8 cellular contexts compared by ENCODE assay signal in the genomic region with DNA sequence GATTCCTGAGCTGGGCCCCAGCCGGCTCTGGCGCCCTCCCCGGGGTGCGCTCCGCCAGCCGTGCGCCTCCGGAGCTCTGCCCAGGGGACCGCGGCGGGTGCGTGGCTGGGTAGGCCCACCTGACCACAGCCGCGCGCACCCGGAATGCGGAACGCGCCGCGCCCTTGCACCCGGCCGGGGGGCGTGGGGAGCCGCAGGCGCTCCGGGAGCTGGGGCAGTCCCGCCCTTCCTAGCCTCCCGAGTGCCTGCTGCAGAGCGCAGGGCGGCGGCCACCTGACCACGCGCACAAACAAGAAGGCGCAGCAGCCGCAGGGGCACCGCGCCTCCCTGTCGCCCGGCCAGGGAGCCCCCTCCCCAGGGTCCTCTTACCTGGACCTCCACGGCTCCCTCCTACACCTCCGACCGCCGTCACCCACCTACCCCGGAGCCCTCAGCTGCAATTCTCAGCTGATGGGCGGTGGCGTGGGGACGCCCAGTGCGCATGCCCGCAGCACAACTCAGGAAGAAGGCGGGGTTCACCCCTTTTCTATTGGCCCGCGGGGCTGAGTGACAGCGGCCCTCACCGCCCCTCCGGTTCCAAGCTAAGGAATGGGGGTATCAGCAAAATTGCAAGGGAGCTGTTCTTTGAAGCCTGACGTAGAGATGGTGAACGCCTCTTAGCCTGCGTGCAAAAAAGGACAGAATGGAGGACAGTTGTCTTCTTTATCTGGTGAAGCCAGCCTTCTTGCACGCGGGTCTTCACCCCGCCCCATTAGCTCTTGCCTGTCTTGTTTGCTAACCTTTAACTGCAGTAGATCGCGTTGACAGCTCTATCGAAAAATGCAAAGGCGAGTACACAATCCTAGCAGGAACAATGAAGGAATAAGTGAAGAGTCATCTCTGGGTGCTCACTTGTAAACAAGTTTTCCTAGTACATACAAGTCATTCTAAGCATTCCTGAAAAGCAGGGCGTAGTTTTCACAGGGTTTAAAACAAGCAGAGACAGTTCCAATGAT. TPM values are rescaled to one million over a fixed set of nuclear protein-coding genes. Genes with fewer than 3 reads are reported as not detected.
DNase-seq lines count a peak whose midpoint lies in the region; TF ChIP-seq lines count a peak whose summit lies in the region.

STX7 (minus strand) TSS at position 479 of the 995 bp plus-strand sequence. CDS start 9,586 bp downstream, outside the sequence.

- peak within 1 kb of the TSS; percentile 65 for H3K9ac ChIP-seq in MM.1S (ENCODE audit: low read length)

- H3K27me3 ChIP-seq in HAP-1 (ENCODE audit: low read depth) (peaks cover 3% of the 10 kb centered on the region; the same call in 1 of the 2 replicates), MM.1S (replicated peaks; ENCODE audit: insufficient read depth, low read length) (no peaks in the 10 kb centered on the region), SJSA1 (replicated peaks) (peaks cover 13% of the 10 kb centered on the region; the same call in 1 of the 2 replicates), stomach (no peaks in the 10 kb centered on the region)

- no peaks in the 10 kb centered on the region for H4K20me1 ChIP-seq in MM.1S (ENCODE audit: insufficient read depth, low read length)

- peak; percentile 87 for DNase-seq in GDM1 (lab: John Stamatoyannopoulos, UW)
- peak; percentile 88 to 92 for DNase-seq in HAP-1 (ENCODE audit: low spot score in 2 of 2)
- DNase-seq in MM.1S = peak; percentile 93
- DNase-seq in SJSA1 (ENCODE audit: low read depth in 1 of 2, low spot score in 2 of 2) = peak; percentile 91 to 98
- peak; percentile 62 to 83 (median 64) for DNase-seq in activated naive CD4-positive, alpha-beta T cell (lab: John Stamatoyannopoulos, UW)
- DNase-seq in foreskin fibroblast = peak; percentile 86 to 95
- peak; percentile 83 for DNase-seq in neural crest cell (ENCODE audit: low read depth, low spot score)
- peak; percentile 90 for DNase-seq in stomach

- H3K27me3 Mint-ChIP-seq in neural crest cell (ENCODE audit: low read depth) = peaks cover 30% of the 10 kb centered on the region

- TF ChIP-seq CTCF in MM.1S (IDR thresholded peaks at IDR 0.05; ENCODE audit: low read length) (no peak), foreskin fibroblast (IDR thresholded peaks at IDR 0.05; ENCODE audit: low read depth, low read length) (no peak), neural crest cell (conservative IDR thresholded peaks at IDR 0.05) (no peak), stomach (IDR thresholded peaks at IDR 0.05) (no peak)

- peak within 1 kb of the TSS; percentile 85 for H3K27ac Mint-ChIP-seq in neural crest cell (ENCODE audit: unreplicated experiment)

- H3K4me3 Mint-ChIP-seq in neural crest cell = peak within 1 kb of the TSS; percentile 99

- 0 to 1% (median 1%) methylated on average over 47 to 67 of the region's 67 CpGs for WGBS in stomach, 5 donors

- no peaks in the 10 kb centered on the region for H3K36me3 ChIP-seq in HAP-1 (replicated peaks)
- H3K36me3 ChIP-seq in MM.1S (replicated peaks; ENCODE audit: insufficient read depth, low read length) = no peaks in the 10 kb centered on the region
- H3K36me3 ChIP-seq in SJSA1 = peaks cover 8% of the 10 kb centered on the region
- H3K36me3 ChIP-seq in stomach = peaks cover 0 to 6% (median 5%) of the 10 kb centered on the region in 4 donors

- H3K27ac ChIP-seq in MM.1S (ENCODE audit: low read length) (peak within 1 kb of the TSS; percentile 74), SJSA1 (peak within 1 kb of the TSS; percentile 60), stomach (peak within 1 kb of the TSS; percentile 86 to 95 (median 92))

- peak in 1 of 4 donors; percentile 21 for TF ChIP-seq POLR2A in stomach (IDR thresholded peaks at IDR 0.05)

- TF ChIP-seq EP300 in stomach (IDR thresholded peaks at IDR 0.05) = no peak

- intact Hi-C loops in stomach (cut with DNase I; ENCODE audit: low total_unique reads) = no loop called here

- H3K4me1 Mint-ChIP-seq in neural crest cell = peaks cover 28% of the 10 kb centered on the region

- H3K9me3 Mint-ChIP-seq in neural crest cell = no peaks in the 10 kb centered on the region

- H3F3A ChIP-seq in MM.1S (ENCODE audit: insufficient read depth, low read length) = peaks cover 27% of the 10 kb centered on the region

- H3K79me2 ChIP-seq in MM.1S (ENCODE audit: low read length) = peaks cover 46% of the 10 kb centered on the region

- no peaks in the 10 kb centered on the region for H3K9me2 ChIP-seq in MM.1S (replicated peaks; ENCODE audit: insufficient read depth, low read length)

- H3K4me1 ChIP-seq in HAP-1 (peaks cover 21% of the 10 kb centered on the region), MM.1S (ENCODE audit: low read length) (peaks cover 36% of the 10 kb centered on the region), SJSA1 (replicated peaks) (peaks cover 20% of the 10 kb centered on the region), stomach (peaks cover 15 to 54% (median 35%) of the 10 kb centered on the region in 4 donors)

- in situ Hi-C loops in HAP-1 (cut with MboI; ENCODE audit: low sequenced_read_pairs) = no loop called here

- H3K4me2 ChIP-seq in MM.1S (ENCODE audit: low read depth, low read length) = peak within 1 kb of the TSS; percentile 92

- H2AFZ ChIP-seq in MM.1S (ENCODE audit: low read length) = peak within 1 kb of the TSS; percentile 92

- H3K9me3 ChIP-seq in HAP-1 = no peaks in the 10 kb centered on the region
- no peaks in the 10 kb centered on the region for H3K9me3 ChIP-seq in MM.1S (replicated peaks; ENCODE audit: insufficient read depth, low read length)
- 0 out of 2 replicates have a peak, but pooled peaks cover 3% of the 10 kb centered on the region for H3K9me3 ChIP-seq in SJSA1 (replicated peaks)
- H3K9me3 ChIP-seq in stomach = no peaks in the 10 kb centered on the region

- peaks cover 1% of the 10 kb centered on the region for H3K36me3 Mint-ChIP-seq in neural crest cell (ENCODE audit: low read depth)

- H3K4me3 ChIP-seq in HAP-1 (peak within 1 kb of the TSS; percentile 86), MM.1S (ENCODE audit: low read length) (peak within 1 kb of the TSS; percentile 90), SJSA1 (peak within 1 kb of the TSS; percentile 94), foreskin fibroblast (ENCODE audit: low read depth in 1 of 2, low read length in 2 of 2) (peak within 1 kb of the TSS; percentile 72 to 74), stomach (peak within 1 kb of the TSS; percentile 83 to 96 (median 92))

RNA-seq across cellular contexts. Expression of gene STX7, which starts in this region (rescaled TPM):
- total RNA-seq in SJSA1 (2014; rRNA removed; shearing (Covaris generic)) = 28.2 and 33.1 TPM in 2 replicates
- total RNA-seq in neural crest cell = 30.0 and 34.5 TPM in 2 replicates
- 10 to 100 TPM; 29.8 to 39.3 (median 31.5) TPM for total RNA-seq in stomach
- polyA plus RNA-seq in stomach = 10 to 100 TPM in 2 of 3 donors, 1 to 10 TPM in 1; 8.6 to 22.9 (median 17.7) TPM

Comparison
In these comparisons a context has a peak if more than half of its experiments do, and no peak if none do; other contexts are left out.
1. Peak in every context shown above with its lines: DNase-seq, H3K4me3 ChIP-seq and H3K27ac ChIP-seq.